12 cellular contexts compared by ENCODE assay signal in the genomic region with DNA sequence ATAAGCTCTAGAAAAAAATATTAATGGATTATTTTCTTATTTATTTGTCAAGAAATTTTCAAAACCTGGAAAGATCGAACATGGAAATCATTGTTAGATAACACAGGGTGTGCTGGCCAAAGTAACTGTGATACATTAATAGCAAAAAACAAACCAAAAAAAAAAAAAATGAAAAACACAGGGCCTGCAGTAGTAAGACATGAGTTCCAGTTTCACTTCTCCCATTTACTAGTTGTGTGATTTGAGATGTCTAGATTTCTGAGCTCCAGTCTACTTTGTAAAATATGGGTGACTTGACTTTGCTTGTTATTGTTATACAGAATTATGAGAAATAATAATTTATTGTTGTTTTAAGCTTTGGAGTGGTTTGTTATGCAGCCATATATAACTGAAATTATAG.
DNase-seq lines count a peak whose midpoint lies in the region; ATAC-seq and TF ChIP-seq lines count a peak whose summit lies in the region.
"Had no signal": no experiment of that assay in that cellular context is flagged by ENCODE, and none has a peak within 500 bp of the region (broad histone marks: within the 10 kb centered on the region; RNA-seq: fewer than 3 reads in every experiment).

No MANE protein-coding gene starts in this region.

- POLR2A ChIA-PET in GM10248 (lab: Yijun Ruan, JAX), result no interaction called here

- CTCF ChIA-PET in GM10248 (lab: Yijun Ruan, JAX), result interaction anchor here (1.0 to 2.4 kb wide), 7 partner anchors 11 to 373 kb away, joined by 3 to 8 read pairs (median 5); a partner anchor contains a TSS

- peak; percentile 28 for DNase-seq in GM10248 (ENCODE audit: extremely low spot score)
- no peak for DNase-seq in iPS-NIHi7 (ENCODE audit: extremely low spot score)
- no peak for DNase-seq in NK-92 treated with Interleukin-12 subunit alpha and Interleukin-12 subunit beta, amount 100 ng/mL, for 24 hours (lab: John Stamatoyannopoulos, UW)
- DNase-seq in EL, result no peak
- DNase-seq: activated T-cell treated with anti-CD3 and anti-CD28 coated beads for 4 hours, GM23248, NCI-H2029 had no signal

- no peak for TF ChIP-seq CTCF in GM10248 (IDR thresholded peaks at IDR 0.05; ENCODE audit: control extremely low read depth, extremely low read depth, low read depth, missing control alignments)

- ATAC-seq in GM19395 (IDR thresholded peaks at IDR 0.05; ENCODE audit: unreplicated experiment) (peak; percentile 90), HG02763 (IDR thresholded peaks at IDR 0.05; ENCODE audit: unreplicated experiment) (peak; percentile 66), HG03565 (IDR thresholded peaks at IDR 0.05; ENCODE audit: unreplicated experiment) (peak; percentile 82), GM19023 (IDR thresholded peaks at IDR 0.05; ENCODE audit: unreplicated experiment) (no peak)
- ATAC-seq: PC-3 had no signal
